1 cellular context compared by ENCODE assay signal in genomic region chrX:132875705-132876508, GRCh38.
TF ChIP-seq lines count a peak whose summit lies in the region.

No MANE protein-coding gene starts in this region.

TF ChIP-seq in WTC11, 78 proteins besides CTCF, POLR2A, EP300 and RAD21 (continued from another document):
- TF ChIP-seq ZNF425 (CRISPR knock-in tag; conservative IDR thresholded peaks at IDR 0.05) (no peak), MLX (CRISPR knock-in tag; IDR thresholded peaks at IDR 0.05) (no peak), ETV6 (CRISPR knock-in tag; IDR thresholded peaks at IDR 0.05) (no peak)
